21 cellular contexts compared by ENCODE assay signal in genomic region chr5:59764361-59764760, GRCh38.
"Had no signal": no experiment of that assay in that cellular context is flagged by ENCODE, and none has a peak within 500 bp of the region (broad histone marks: within the 10 kb centered on the region; RNA-seq: fewer than 3 reads in every experiment).

No MANE protein-coding gene starts in this region.

- H3K4me3 ChIP-seq: coronary artery, prostate gland had no signal

- H3K36me3 ChIP-seq: brain microvascular endothelial cell, prostate gland had no signal

- H3K9me3 Mint-ChIP-seq: activated CD4-positive, alpha-beta memory T cell treated with anti-CD3 and anti-CD28 coated beads for 36 hours; activated naive CD8-positive, alpha-beta T cell treated with anti-CD3 and anti-CD28 coated beads for 36 hours; central memory CD8-positive, alpha-beta T cell; nephron progenitor cell; stimulated activated naive CD8-positive, alpha-beta T cell treated with anti-CD3 and anti-CD28 coated beads, Interleukin-15, amount 100 ng/mL, for 72 hours; T-cell; type B pancreatic cell had no signal

- H3K27me3 ChIP-seq: brain microvascular endothelial cell had no signal

- ATAC-seq: left ventricle myocardium superior; right cardiac atrium; stimulated activated naive CD8-positive, alpha-beta T cell treated with anti-CD3 and anti-CD28 coated beads, Interleukin-15, amount 100 ng/mL, for 72 hours; T-cell had no signal

- H3K36me3 Mint-ChIP-seq: activated CD4-positive, alpha-beta memory T cell treated with anti-CD3 and anti-CD28 coated beads for 36 hours; activated naive CD8-positive, alpha-beta T cell treated with anti-CD3 and anti-CD28 coated beads for 36 hours; T-cell had no signal

- H3K4me1 Mint-ChIP-seq: central memory CD8-positive, alpha-beta T cell had no signal

- H3K27ac Mint-ChIP-seq: activated CD4-positive, alpha-beta memory T cell treated with anti-CD3 and anti-CD28 coated beads for 36 hours; activated naive CD8-positive, alpha-beta T cell treated with anti-CD3 and anti-CD28 coated beads for 36 hours; nephron progenitor cell; stimulated activated naive CD8-positive, alpha-beta T cell treated with anti-CD3 and anti-CD28 coated beads, Interleukin-15, amount 100 ng/mL, for 72 hours; T-cell; type B pancreatic cell had no signal

- H3K4me3 Mint-ChIP-seq: activated CD4-positive, alpha-beta memory T cell treated with anti-CD3 and anti-CD28 coated beads for 36 hours; activated naive CD8-positive, alpha-beta T cell treated with anti-CD3 and anti-CD28 coated beads for 36 hours; central memory CD8-positive, alpha-beta T cell; nephron progenitor cell; stimulated activated naive CD8-positive, alpha-beta T cell treated with anti-CD3 and anti-CD28 coated beads, Interleukin-15, amount 100 ng/mL, for 72 hours had no signal

- FAIRE-seq: kidney, small intestine had no signal

- H3K9me3 ChIP-seq: prostate gland had no signal

- H3K27ac ChIP-seq: coronary artery, prostate gland had no signal

- DNase-seq: activated CD4-positive, alpha-beta memory T cell treated with anti-CD3 and anti-CD28 coated beads for 36 hours; activated CD4-positive, alpha-beta T cell treated with anti-CD3 and anti-CD28 coated beads for 1 hour; activated gamma-delta T cell treated with Interleukin-2 at 50 U/mL for 16 hours; activated naive CD8-positive, alpha-beta T cell treated with anti-CD3 and anti-CD28 coated beads for 36 hours; activated T-cell treated with anti-CD3 and anti-CD28 coated beads, Interleukin-2, amount 50 U/mL, for 48 hours; brain microvascular endothelial cell; foreskin fibroblast; glutamatergic neuron; hypothalamus; kidney; left ventricle myocardium superior; nephron progenitor cell; right cardiac atrium; small intestine; stimulated activated naive CD8-positive, alpha-beta T cell treated with anti-CD3 and anti-CD28 coated beads, Interleukin-15, amount 100 ng/mL, for 72 hours; T-cell; T-helper 9 cell had no signal
